1 cellular context compared by ENCODE assay signal in genomic region chr12:108797677-108798076, GRCh38.
TF ChIP-seq lines count a peak whose summit lies in the region.

No MANE protein-coding gene starts in this region.

TF ChIP-seq in IMR-90, 13 proteins besides CTCF, POLR2A, EP300 and RAD21 (continued from another document):
- TF ChIP-seq CHD1 (IDR thresholded peaks at IDR 0.05; ENCODE audit: low read depth, low read length): no peak
- TF ChIP-seq RFX5 (IDR thresholded peaks at IDR 0.05; ENCODE audit: low read depth, low read length): no peak
- no peak for TF ChIP-seq BHLHE40 (IDR thresholded peaks at IDR 0.05; ENCODE audit: low read depth, low read length)
- TF ChIP-seq SMC3 (IDR thresholded peaks at IDR 0.05; ENCODE audit: low read depth, low read length): no peak
TF ChIP-seq in IMR-90: peak in this region for 0.
